Comparison of ENCODE assay signal across 27 cellular contexts in the genomic region with DNA sequence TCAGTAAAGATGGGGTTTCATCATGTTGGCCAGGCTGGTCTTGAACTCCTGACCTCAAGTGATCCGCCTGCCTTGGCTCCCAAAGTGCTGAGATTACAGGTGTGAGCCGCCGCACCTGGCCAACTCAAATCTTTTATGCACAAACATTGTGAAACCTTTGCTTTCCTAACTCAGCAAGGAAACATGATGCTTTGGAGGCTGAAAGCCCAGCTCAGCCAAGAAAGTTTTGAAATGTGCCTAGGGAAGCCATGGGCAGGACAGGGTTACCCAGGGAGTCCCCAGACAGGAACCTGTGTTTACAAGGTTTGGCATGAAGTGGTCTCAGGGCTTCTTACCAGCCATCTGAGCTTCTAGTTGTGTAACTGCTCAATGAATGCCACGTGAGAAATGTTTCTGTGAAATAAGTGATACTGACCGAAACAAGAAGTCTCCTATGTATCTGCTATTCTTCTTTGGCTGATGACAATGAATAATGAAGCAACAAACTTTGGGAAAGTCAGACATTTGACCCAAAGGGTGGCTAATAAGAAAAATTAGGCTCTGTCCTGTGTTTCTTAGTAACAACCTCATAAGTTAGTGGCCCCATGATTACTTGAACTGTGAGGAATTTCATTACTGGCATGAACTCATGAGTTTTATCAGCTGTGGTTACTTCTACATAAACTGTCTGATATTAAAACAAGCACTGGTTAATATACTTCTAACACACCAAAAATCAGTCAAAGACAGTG.
DNase-seq lines count a peak whose midpoint lies in the region; ATAC-seq and TF ChIP-seq lines count a peak whose summit lies in the region.
"Had no signal": no experiment of that assay in that cellular context is flagged by ENCODE, and none has a peak within 500 bp of the region (broad histone marks: within the 10 kb centered on the region; RNA-seq: fewer than 3 reads in every experiment).

No MANE protein-coding gene starts in this region.

- BruUV-seq in MCF 10A (replicated peaks; lab: Mats Ljungman, UMichigan) (no TSS peak), mammary epithelial cell (replicated peaks; lab: Mats Ljungman, UMichigan) (no TSS peak)

- no peak overlapping the region for H3K4me2 ChIP-seq in mammary epithelial cell (ENCODE audit: insufficient read depth, low read depth, low read length)

- no peaks in the 10 kb centered on the region for H3K36me3 Mint-ChIP-seq in MCF 10A (ENCODE audit: insufficient read depth, unreplicated experiment)
- H3K36me3 Mint-ChIP-seq: CD14-positive monocyte had no signal

- in situ Hi-C loops in mammary epithelial cell (cut with MboI; ENCODE audit: low sequenced_read_pairs in 2 of 2): no loop called here
- in situ Hi-C loops in gastrocnemius medialis (cut with MboI; ENCODE audit: low sequenced_read_pairs in 4 of 4): no loop called here

- ATAC-seq in left lobe of liver: peak; percentile 90
- peak; percentile 26 to 94 for ATAC-seq in gastrocnemius medialis
- ATAC-seq: foreskin keratinocyte, PC-3 had no signal

- H3K4me3 ChIP-seq in mammary epithelial cell (replicated peaks in 1 of 3; ENCODE audit: insufficient read depth in 1 of 3, low read depth in 2 of 3, low read length in 3 of 3): no peak overlapping the region
- no peak overlapping the region for H3K4me3 ChIP-seq in choroid plexus epithelial cell (ENCODE audit: low read depth, low read length)
- H3K4me3 ChIP-seq in gastrocnemius medialis: no peak overlapping the region
- H3K4me3 ChIP-seq: testis had no signal

- POLR2A ChIA-PET in MCF 10A (lab: Yijun Ruan, JAX): interaction anchor here (0.6 to 1.1 kb wide), 2 partner anchors 10 to 246 kb away, joined by 3 read pairs; no protein-coding TSS in a partner anchor

- CTCF ChIA-PET in MCF 10A (lab: Yijun Ruan, JAX) (interaction anchor here (0.6 to 0.7 kb wide), 2 partner anchors 60 to 76 kb away, joined by 3 read pairs; no protein-coding TSS in a partner anchor), mammary epithelial cell (lab: Charles Lee; ENCODE audit: low non-redundant PET) (no interaction called here)

- no peak overlapping the region for H3K9ac ChIP-seq in mammary epithelial cell (ENCODE audit: insufficient read depth, low read length)

- dilution Hi-C loops in mammary epithelial cell (cut with HindIII; ENCODE audit: low sequenced_read_pairs): no loop called here

- H3K79me2 ChIP-seq in mammary epithelial cell (ENCODE audit: insufficient read depth, low read length): no peaks in the 10 kb centered on the region

- no peak overlapping the region for H3K4me3 Mint-ChIP-seq in MCF 10A (ENCODE audit: unreplicated experiment)
- H3K4me3 Mint-ChIP-seq: activated T-cell treated with anti-CD3 and anti-CD28 coated beads, Interleukin-2, amount 50 U/mL, for 24 hours; CD14-positive monocyte; nephron progenitor cell had no signal

- TF ChIP-seq CTCF in MCF 10A (IDR thresholded peaks at IDR 0.05; ENCODE audit: unreplicated experiment) (no peak), mammary epithelial cell (conservative IDR thresholded peaks at IDR 0.05 in 1 of 2, IDR thresholded peaks at IDR 0.05 in 1 of 2; ENCODE audit: extremely low read depth in 1 of 2, insufficient read depth in 1 of 2, low read depth in 1 of 2, low read length in 2 of 2) (no peak), choroid plexus epithelial cell (conservative IDR thresholded peaks at IDR 0.05; ENCODE audit: low read depth, low read length) (no peak), gastrocnemius medialis (IDR thresholded peaks at IDR 0.05 in 4 of 5, conservative IDR thresholded peaks at IDR 0.05 in 1 of 5) (no peak)

- H2AFZ ChIP-seq in mammary epithelial cell (ENCODE audit: low read depth, low read length): no peak overlapping the region

- H3K27ac ChIP-seq in mammary epithelial cell (ENCODE audit: insufficient read depth, low read depth, low read length) (no peak overlapping the region), gastrocnemius medialis (no peak overlapping the region)
- H3K27ac ChIP-seq: 22Rv1, brain microvascular endothelial cell, foreskin keratinocyte, HL-60, testis, VCaP had no signal

- H3K27me3 ChIP-seq in mammary epithelial cell (ENCODE audit: insufficient read depth, low read length) (no peaks in the 10 kb centered on the region), gastrocnemius medialis (no peaks in the 10 kb centered on the region)
- H3K27me3 ChIP-seq: brain microvascular endothelial cell, foreskin keratinocyte, testis had no signal

- H3K4me1 Mint-ChIP-seq in MCF 10A (ENCODE audit: insufficient read depth, unreplicated experiment): no peaks in the 10 kb centered on the region
- H3K4me1 Mint-ChIP-seq: CD14-positive monocyte, nephron progenitor cell had no signal

- no peaks in the 10 kb centered on the region for H3K9me3 Mint-ChIP-seq in MCF 10A (ENCODE audit: unreplicated experiment)
- H3K9me3 Mint-ChIP-seq: activated T-cell treated with anti-CD3 and anti-CD28 coated beads, Interleukin-2, amount 50 U/mL, for 24 hours; CD14-positive monocyte; nephron progenitor cell had no signal

- no peaks in the 10 kb centered on the region for H3K27me3 Mint-ChIP-seq in MCF 10A (ENCODE audit: insufficient read depth, unreplicated experiment)

- no peak overlapping the region for H3K27ac Mint-ChIP-seq in MCF 10A (ENCODE audit: low read depth, unreplicated experiment)
- H3K27ac Mint-ChIP-seq: activated T-cell treated with anti-CD3 and anti-CD28 coated beads, Interleukin-2, amount 50 U/mL, for 24 hours; CD14-positive monocyte; nephron progenitor cell had no signal

- H3K9me3 ChIP-seq in mammary epithelial cell (replicated peaks; ENCODE audit: insufficient read depth, low read length): no peaks in the 10 kb centered on the region
- no peaks in the 10 kb centered on the region for H3K9me3 ChIP-seq in gastrocnemius medialis
- H3K9me3 ChIP-seq: testis had no signal

- no peaks in the 10 kb centered on the region for H3K4me1 ChIP-seq in mammary epithelial cell (ENCODE audit: insufficient read depth, low read length)
- H3K4me1 ChIP-seq in gastrocnemius medialis: no peaks in the 10 kb centered on the region
- H3K4me1 ChIP-seq: foreskin keratinocyte, testis had no signal

- H3K36me3 ChIP-seq in mammary epithelial cell (ENCODE audit: insufficient read depth, low read length): no peaks in the 10 kb centered on the region
- no peaks in the 10 kb centered on the region for H3K36me3 ChIP-seq in gastrocnemius medialis
- H3K36me3 ChIP-seq: brain microvascular endothelial cell had no signal

- TF ChIP-seq POLR2A in gastrocnemius medialis (IDR thresholded peaks at IDR 0.05): no peak

- no peaks in the 10 kb centered on the region for H4K20me1 ChIP-seq in mammary epithelial cell (ENCODE audit: insufficient read depth, low read length)

- intact Hi-C loops in MCF 10A (cut with micrococcal nuclease): no loop called here
- intact Hi-C loops in mammary epithelial cell (cut with micrococcal nuclease): no loop called here
- intact Hi-C loops in gastrocnemius medialis (cut with DNase I; ENCODE audit: low total_unique reads): no loop called here

- DNase-seq in MCF 10A (ENCODE audit: unreplicated experiment) (peak; percentile 46), mammary epithelial cell (no peak), choroid plexus epithelial cell (ENCODE audit: low read depth) (peak; percentile 61), left lobe of liver (ENCODE audit: low spot score) (peak; percentile 83), gastrocnemius medialis (peak in 1 of 2 donors; percentile 59), GOT3 (lab: John Stamatoyannopoulos, UW) (no peak), NCI-H1930 (lab: John Stamatoyannopoulos, UW) (no peak), NCI-H2227 (lab: John Stamatoyannopoulos, UW; ENCODE audit: unreplicated experiment) (no peak)
- DNase-seq: activated CD4-positive, alpha-beta T cell treated with anti-CD3 and anti-CD28 coated beads for 48 hours; activated gamma-delta T cell; activated T-cell treated with anti-CD3 and anti-CD28 coated beads, Interleukin-2, amount 50 U/mL, for 24 hours; brain microvascular endothelial cell; Calu3; effector CD4-positive, alpha-beta T cell; foreskin keratinocyte; hippocampal formation; Karpas-422; NCI-H524 treated with DMSO at 0.1 percent for 48 hours; nephron progenitor cell; PC-3; SHP77 treated with DMSO at 0.1 percent for 48 hours; stimulated activated naive CD4-positive, alpha-beta T cell; testis had no signal

- WGBS in mammary epithelial cell (ENCODE audit: low coverage, missing lambda C conversion rate): 62% methylated on average over 5 of the region's 5 CpGs

Comparison
In these comparisons a context has a peak if more than half of its experiments do, and no peak if none do; other contexts are left out.
1. DNase-seq: peak in MCF 10A (single experiment), choroid plexus epithelial cell (single experiment) and left lobe of liver (single experiment); none in mammary epithelial cell (single experiment), GOT3 (single experiment), NCI-H1930 (0 of 2) and NCI-H2227 (single experiment).